12 cellular contexts compared by ENCODE assay signal in genomic region chr2:39568561-39569006, GRCh38.
DNase-seq lines count a peak whose midpoint lies in the region; ATAC-seq and TF ChIP-seq lines count a peak whose summit lies in the region.
"Had no signal": no experiment of that assay in that cellular context is flagged by ENCODE, and none has a peak within 500 bp of the region (broad histone marks: within the 10 kb centered on the region; RNA-seq: fewer than 3 reads in every experiment).

No MANE protein-coding gene starts in this region.

- intact Hi-C loops in CD14-positive monocyte (cut with micrococcal nuclease): no loop called here

- H3K27ac Mint-ChIP-seq in CD14-positive monocyte: no peak overlapping the region
- H3K27ac Mint-ChIP-seq in endodermal cell: no peak overlapping the region
- H3K27ac Mint-ChIP-seq: WTC11 had no signal

- H3K36me3 ChIP-seq in SJSA1: no peaks in the 10 kb centered on the region
- H3K36me3 ChIP-seq in rectal smooth muscle tissue (ENCODE audit: control insufficient read depth, insufficient read depth, low read length): no peaks in the 10 kb centered on the region
- no peaks in the 10 kb centered on the region for H3K36me3 ChIP-seq in endodermal cell (ENCODE audit: control insufficient read depth, insufficient read depth, low read length)

- H3K4me1 Mint-ChIP-seq in CD14-positive monocyte: no peaks in the 10 kb centered on the region
- H3K4me1 Mint-ChIP-seq in endodermal cell: no peaks in the 10 kb centered on the region

- DNase-seq in DMS 273 (lab: John Stamatoyannopoulos, UW; ENCODE audit: unreplicated experiment) (peak; percentile 18), SJSA1 (ENCODE audit: low read depth in 1 of 2, low spot score in 2 of 2) (peak in 1 of 2 experiments; percentile 85), fibroblast of peridontal ligament (ENCODE audit: extremely low read depth) (peak; percentile 82), CD14-positive monocyte (ENCODE audit: low spot score) (no peak), endodermal cell (no peak)
- DNase-seq in activated naive CD4-positive, alpha-beta T cell treated with anti-CD3 and anti-CD28 coated beads, Interleukin-2, amount 50 U/mL, for 16 hours: no peak
- DNase-seq: left cardiac atrium; stimulated activated CD4-positive, alpha-beta T cell treated with anti-CD3 and anti-CD28 coated beads, Interleukin-4, amount 100 ng/mL, for 24 hours had no signal

- no peak overlapping the region for H3K4me3 Mint-ChIP-seq in CD14-positive monocyte
- no peak overlapping the region for H3K4me3 Mint-ChIP-seq in endodermal cell
- H3K4me3 Mint-ChIP-seq: brain, WTC11 had no signal

- H3K36me3 Mint-ChIP-seq in CD14-positive monocyte: no peaks in the 10 kb centered on the region
- no peaks in the 10 kb centered on the region for H3K36me3 Mint-ChIP-seq in endodermal cell (ENCODE audit: low read depth)

- TF ChIP-seq CTCF in CD14-positive monocyte (IDR thresholded peaks at IDR 0.05): no peak
- no peak for TF ChIP-seq CTCF in endodermal cell (conservative IDR thresholded peaks at IDR 0.05)

- 87 to 92% methylated on average over 2 to 3 of the region's 3 CpGs for WGBS in endodermal cell (ENCODE audit: insufficient coverage in 1 of 2, insufficient read length in 1 of 2), 2 experiments

- H3K4me3 ChIP-seq in SJSA1 (no peak overlapping the region), rectal smooth muscle tissue (ENCODE audit: low read length) (no peak overlapping the region), endodermal cell (ENCODE audit: low read length) (no peak overlapping the region)

- H3K4me1 ChIP-seq in SJSA1 (replicated peaks): peaks cover 43% of the 10 kb centered on the region
- H3K4me1 ChIP-seq in rectal smooth muscle tissue (ENCODE audit: control insufficient read depth, insufficient read depth, low read length): peaks cover 3% of the 10 kb centered on the region
- no peaks in the 10 kb centered on the region for H3K4me1 ChIP-seq in endodermal cell (ENCODE audit: control insufficient read depth, insufficient read depth, low read length)

- no peak overlapping the region for H3K9ac ChIP-seq in rectal smooth muscle tissue (ENCODE audit: low read length)
- no peak overlapping the region for H3K9ac ChIP-seq in endodermal cell (ENCODE audit: extremely low read depth, low read length, poor library complexity, severe bottlenecking)

- H3K27ac ChIP-seq in SJSA1: peak overlapping the region; percentile 86
- peak overlapping the region; percentile 46 for H3K27ac ChIP-seq in rectal smooth muscle tissue (ENCODE audit: low read depth, low read length)
- H3K27ac ChIP-seq in endodermal cell (ENCODE audit: low read depth, low read length): no peak overlapping the region

- H3K9me3 ChIP-seq in SJSA1 (replicated peaks) (no peaks in the 10 kb centered on the region), endodermal cell (ENCODE audit: control insufficient read depth, low read length) (peaks cover 9% of the 10 kb centered on the region)

- H3K9me3 Mint-ChIP-seq in CD14-positive monocyte: peaks cover 12 to 24% (median 13%) of the 10 kb centered on the region in 7 donors
- peaks cover 7% of the 10 kb centered on the region for H3K9me3 Mint-ChIP-seq in endodermal cell

- H3K27me3 Mint-ChIP-seq in CD14-positive monocyte (ENCODE audit: low read depth in 3 of 3): peaks cover 0 to 5% (median 1%) of the 10 kb centered on the region in 3 donors
- H3K27me3 Mint-ChIP-seq in endodermal cell (ENCODE audit: insufficient read depth): no peaks in the 10 kb centered on the region
- H3K27me3 Mint-ChIP-seq: brain had no signal

- no peak for ATAC-seq in HG02938 (IDR thresholded peaks at IDR 0.05; ENCODE audit: unreplicated experiment)
- ATAC-seq: WTC11 had no signal

- H3K27me3 ChIP-seq in SJSA1 (replicated peaks): no peaks in the 10 kb centered on the region
- no peaks in the 10 kb centered on the region for H3K27me3 ChIP-seq in rectal smooth muscle tissue (ENCODE audit: control insufficient read depth, insufficient read depth, low read length)
- no peaks in the 10 kb centered on the region for H3K27me3 ChIP-seq in endodermal cell (ENCODE audit: control insufficient read depth, insufficient read depth, low read length, poor library complexity, severe bottlenecking)

Comparison
In these comparisons a context has a peak if more than half of its experiments do, and no peak if none do; other contexts are left out.
1. DNase-seq: peak in DMS 273 (single experiment) and fibroblast of peridontal ligament (single experiment); none in CD14-positive monocyte (single experiment), endodermal cell (single experiment) and activated naive CD4-positive, alpha-beta T cell treated with anti-CD3 and anti-CD28 coated beads, Interleukin-2, amount 50 U/mL, for 16 hours (single experiment).